In the genomic region with DNA sequence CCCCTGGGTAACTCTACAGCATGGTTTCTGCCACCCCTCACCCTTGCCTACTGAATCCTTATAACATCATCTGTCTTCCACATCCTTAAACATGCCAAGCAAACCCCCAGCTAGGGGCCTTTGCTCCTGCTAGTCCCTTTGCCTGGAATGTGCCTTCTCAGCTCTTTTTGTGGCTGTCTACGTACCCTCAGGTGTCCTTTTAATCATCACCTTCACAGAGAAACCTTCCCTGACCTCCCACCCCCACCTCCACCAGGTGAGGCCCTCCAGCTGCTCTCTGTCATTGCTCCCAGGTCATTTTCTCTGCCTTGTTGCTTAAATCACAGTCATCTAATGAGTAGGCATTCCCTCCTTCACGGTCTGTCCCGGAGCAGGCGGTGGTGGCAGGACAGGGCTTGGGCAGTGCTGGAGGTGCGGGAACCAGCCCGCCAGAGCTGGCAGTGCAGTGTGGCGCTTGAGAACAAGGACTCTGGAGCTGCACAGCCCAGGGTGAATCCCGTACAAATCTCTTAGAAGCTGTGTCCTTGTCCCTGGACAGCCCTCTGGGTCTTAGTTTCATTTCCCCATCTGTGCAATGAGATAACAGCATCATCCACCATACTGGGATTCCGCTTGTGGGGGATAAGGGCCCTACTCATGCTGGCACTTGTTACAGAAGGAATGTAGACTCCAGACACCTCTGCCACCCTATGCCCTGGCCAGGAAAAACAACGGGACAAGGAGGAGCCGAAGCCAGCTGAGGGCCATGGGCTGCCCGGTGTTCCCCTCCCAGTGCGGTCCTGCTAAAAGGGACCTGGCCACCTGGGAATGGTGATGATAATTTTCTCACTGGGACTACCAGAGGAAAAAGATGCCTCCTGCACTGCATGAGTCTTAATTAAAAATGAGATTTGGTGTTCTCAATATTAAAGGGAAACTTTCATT, we compare ENCODE assay signal across 14 cellular contexts.
"Had no signal": no experiment of that assay in that cellular context is flagged by ENCODE, and none has a peak within 500 bp of the region (broad histone marks: within the 10 kb centered on the region; RNA-seq: fewer than 3 reads in every experiment).

No MANE protein-coding gene starts in this region.

- H3K27me3 ChIP-seq: cardiac muscle cell, testis had no signal

- H3K27ac Mint-ChIP-seq: activated CD4-positive, alpha-beta memory T cell treated with anti-CD3 and anti-CD28 coated beads, Interleukin-2, amount 10 ng/mL, durations not matched to agents 7 days and 5 days; immature natural killer cell; memory B cell; natural killer cell treated with Interleukin-12 subunit alpha and Interleukin-12 subunit beta and Interleukin-15 and Interleukin-18, amount 100 ng/mL, for 72 hours; stimulated activated naive CD8-positive, alpha-beta T cell treated with anti-CD3 and anti-CD28 coated beads, Interleukin-15, amount 100 ng/mL, for 72 hours had no signal

- H3K9me3 Mint-ChIP-seq: activated CD4-positive, alpha-beta memory T cell treated with anti-CD3 and anti-CD28 coated beads, Interleukin-2, amount 10 ng/mL, durations not matched to agents 7 days and 5 days; immature natural killer cell; memory B cell; natural killer cell treated with Interleukin-12 subunit alpha and Interleukin-12 subunit beta and Interleukin-15 and Interleukin-18, amount 100 ng/mL, for 72 hours; stimulated activated naive CD8-positive, alpha-beta T cell treated with anti-CD3 and anti-CD28 coated beads, Interleukin-15, amount 100 ng/mL, for 72 hours had no signal

- H3K36me3 ChIP-seq: cardiac muscle cell had no signal

- H3K4me1 ChIP-seq: foreskin keratinocyte, psoas muscle, testis had no signal

- H3K27ac ChIP-seq: cardiac muscle cell, foreskin keratinocyte, psoas muscle, testis had no signal

- H3K4me1 Mint-ChIP-seq: activated CD4-positive, alpha-beta memory T cell treated with anti-CD3 and anti-CD28 coated beads, Interleukin-2, amount 10 ng/mL, durations not matched to agents 7 days and 5 days; immature natural killer cell; memory B cell; stimulated activated naive CD8-positive, alpha-beta T cell treated with anti-CD3 and anti-CD28 coated beads, Interleukin-15, amount 100 ng/mL, for 72 hours had no signal

- H3K9me3 ChIP-seq: psoas muscle, testis had no signal

- ATAC-seq: foreskin keratinocyte; psoas muscle; sciatic nerve; stimulated activated naive CD8-positive, alpha-beta T cell treated with anti-CD3 and anti-CD28 coated beads, Interleukin-15, amount 100 ng/mL, for 72 hours had no signal

- H3K4me3 Mint-ChIP-seq: activated CD4-positive, alpha-beta memory T cell treated with anti-CD3 and anti-CD28 coated beads, Interleukin-2, amount 10 ng/mL, durations not matched to agents 7 days and 5 days; immature natural killer cell; memory B cell; natural killer cell treated with Interleukin-12 subunit alpha and Interleukin-12 subunit beta and Interleukin-15 and Interleukin-18, amount 100 ng/mL, for 72 hours; stimulated activated naive CD8-positive, alpha-beta T cell treated with anti-CD3 and anti-CD28 coated beads, Interleukin-15, amount 100 ng/mL, for 72 hours had no signal

- DNase-seq: activated CD4-positive, alpha-beta memory T cell treated with anti-CD3 and anti-CD28 coated beads, Interleukin-2, amount 10 ng/mL, durations not matched to agents 7 days and 5 days; activated naive CD4-positive, alpha-beta T cell; activated T-cell treated with anti-CD3 and anti-CD28 coated beads, Interleukin-2, amount 50 U/mL, for 48 hours; foreskin keratinocyte; immature natural killer cell; occipital lobe; psoas muscle; stimulated activated CD4-positive, alpha-beta T cell treated with anti-CD3 and anti-CD28 coated beads, Interleukin-12 subunit alpha, Interleukin-12 subunit beta, amount 100 ng/mL, for 4 hours; stimulated activated naive CD8-positive, alpha-beta T cell treated with anti-CD3 and anti-CD28 coated beads, Interleukin-15, amount 100 ng/mL, for 72 hours; testis had no signal

- H3K4me3 ChIP-seq: cardiac muscle cell, psoas muscle, testis had no signal

- H3K36me3 Mint-ChIP-seq: immature natural killer cell; memory B cell; natural killer cell treated with Interleukin-12 subunit alpha and Interleukin-12 subunit beta and Interleukin-15 and Interleukin-18, amount 100 ng/mL, for 72 hours had no signal

- H3K27me3 Mint-ChIP-seq: memory B cell; stimulated activated naive CD8-positive, alpha-beta T cell treated with anti-CD3 and anti-CD28 coated beads, Interleukin-15, amount 100 ng/mL, for 72 hours had no signal
